Comparison of ENCODE assay signal across 8 cellular contexts in the genomic region with DNA sequence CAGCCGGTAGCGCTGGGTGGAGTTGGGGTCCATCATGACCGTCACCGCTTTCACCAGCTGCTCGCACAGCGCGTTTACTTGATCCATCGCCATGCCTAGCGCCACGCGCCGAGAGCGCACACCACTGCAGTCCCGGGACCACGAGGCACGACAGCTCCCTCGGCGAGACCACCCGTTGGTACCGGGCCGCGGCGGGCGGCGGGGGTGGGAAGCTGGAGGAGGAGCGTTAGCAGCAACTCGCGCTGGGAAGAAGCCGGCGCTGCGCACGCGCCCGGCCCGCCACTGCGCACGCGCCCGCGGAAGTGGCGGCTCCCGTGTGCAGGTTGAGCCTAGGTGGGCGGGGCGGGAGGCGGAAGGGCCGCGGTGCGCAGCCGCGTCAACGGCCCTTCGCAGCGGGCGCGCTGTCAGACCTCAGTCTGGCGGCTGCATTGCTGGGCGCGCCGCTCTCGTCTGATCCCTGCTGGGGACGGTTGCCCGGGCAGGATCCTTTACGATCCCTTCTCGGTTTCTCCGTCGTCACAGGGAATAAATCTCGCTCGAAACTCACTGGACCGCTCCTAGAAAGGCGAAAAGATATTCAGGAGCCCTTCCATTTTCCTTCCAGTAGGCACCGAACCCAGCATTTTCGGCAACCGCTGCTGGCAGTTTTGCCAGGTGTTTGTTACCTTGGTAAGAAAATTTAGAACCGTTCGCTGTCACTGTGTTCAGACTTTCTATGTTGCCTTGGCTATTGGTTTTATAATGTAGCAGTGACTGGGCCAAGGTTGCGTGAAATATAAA. TPM values are rescaled to one million over a fixed set of nuclear protein-coding genes. Genes with fewer than 3 reads are reported as not detected.
A peak's percentile ranks its signal among the peaks of the same experiment; 100 is the strongest.
DNase-seq lines count a peak whose midpoint lies in the region; ATAC-seq and TF ChIP-seq lines count a peak whose summit lies in the region.

TSS of gene POLH (plus strand) at position 414 of the 780 bp plus-strand sequence. CDS start 6,135 bp downstream, outside the sequence.
TSS of gene XPO5 (minus strand) at position 267 of the 780 bp plus-strand sequence. CDS start at position 93, 174 bp downstream.

- H3K4me1 ChIP-seq in left ventricle myocardium inferior, result peaks cover 52% of the 10 kb centered on the region
- H3K4me1 ChIP-seq in upper lobe of right lung, result peaks cover 25% of the 10 kb centered on the region

- peak; percentile 99 for TF ChIP-seq POLR2A in GM15510 (IDR thresholded peaks at IDR 0.05; ENCODE audit: borderline replicate concordance, extremely low read depth, insufficient read length)

- H3K9me3 ChIP-seq in left ventricle myocardium inferior (replicated peaks), result no peaks in the 10 kb centered on the region
- H3K9me3 ChIP-seq in upper lobe of right lung, result no peaks in the 10 kb centered on the region

- H3K36me3 ChIP-seq in left ventricle myocardium inferior, result peaks cover 23% of the 10 kb centered on the region
- peaks cover 22% of the 10 kb centered on the region for H3K36me3 ChIP-seq in upper lobe of right lung

- H3K27me3 ChIP-seq in left ventricle myocardium inferior (ENCODE audit: low read depth) (no peaks in the 10 kb centered on the region), upper lobe of right lung (no peaks in the 10 kb centered on the region)

- no peaks in the 10 kb centered on the region for H3K27me3 Mint-ChIP-seq in T-helper 1 cell treated with Interleukin-12 subunit alpha and Interleukin-12 subunit beta and Interleukin-4 antibody, amounts not matched to agents 30 μg/mL and 1 μg/mL, for 36 hours (ENCODE audit: low read depth)
- no peaks in the 10 kb centered on the region for H3K27me3 Mint-ChIP-seq in progenitor cell of endocrine pancreas

- H3K27ac Mint-ChIP-seq in T-helper 1 cell treated with Interleukin-12 subunit alpha and Interleukin-12 subunit beta and Interleukin-4 antibody, amounts not matched to agents 30 μg/mL and 1 μg/mL, for 36 hours, result peak within 1 kb of the TSS; percentile 92
- H3K27ac Mint-ChIP-seq in progenitor cell of endocrine pancreas, result peak within 1 kb of the TSS; percentile 96

- H3K27ac ChIP-seq in left ventricle myocardium inferior (replicated peaks), result peak within 1 kb of the TSS; percentile 88
- peak within 1 kb of the TSS; percentile 71 for H3K27ac ChIP-seq in upper lobe of right lung

- peak within 1 kb of the TSS; percentile 97 for H3K4me3 Mint-ChIP-seq in T-helper 1 cell treated with Interleukin-12 subunit alpha and Interleukin-12 subunit beta and Interleukin-4 antibody, amounts not matched to agents 30 μg/mL and 1 μg/mL, for 36 hours
- H3K4me3 Mint-ChIP-seq in progenitor cell of endocrine pancreas (ENCODE audit: low read depth), result peak within 1 kb of the TSS; percentile 96

- no peaks in the 10 kb centered on the region for H3K9me3 Mint-ChIP-seq in T-helper 1 cell treated with Interleukin-12 subunit alpha and Interleukin-12 subunit beta and Interleukin-4 antibody, amounts not matched to agents 30 μg/mL and 1 μg/mL, for 36 hours
- H3K9me3 Mint-ChIP-seq in progenitor cell of endocrine pancreas (ENCODE audit: low read depth), result no peaks in the 10 kb centered on the region

- peak within 1 kb of the TSS; percentile 99 for H3K4me3 ChIP-seq in left ventricle myocardium inferior
- H3K4me3 ChIP-seq in upper lobe of right lung, result peak within 1 kb of the TSS; percentile 96

- peaks cover 40% of the 10 kb centered on the region for H3K4me1 Mint-ChIP-seq in T-helper 1 cell treated with Interleukin-12 subunit alpha and Interleukin-12 subunit beta and Interleukin-4 antibody, amounts not matched to agents 30 μg/mL and 1 μg/mL, for 36 hours (ENCODE audit: low read depth)
- peaks cover 11% of the 10 kb centered on the region for H3K4me1 Mint-ChIP-seq in progenitor cell of endocrine pancreas (ENCODE audit: low read depth)

- ATAC-seq in HG02885 (IDR thresholded peaks at IDR 0.05; ENCODE audit: poor library complexity, unreplicated experiment) (peak; percentile 84), upper lobe of right lung (peak; percentile 99)

- peak; percentile 74 for DNase-seq in NCI-H1694 treated with DMSO at 0.1 percent for 48 hours (lab: John Stamatoyannopoulos, UW)
- DNase-seq in amygdala (lab: John Stamatoyannopoulos, UW), result peak; percentile 6 to 90 (median 78)
- peak; percentile 93 for DNase-seq in left ventricle myocardium inferior
- DNase-seq in progenitor cell of endocrine pancreas (ENCODE audit: low spot score, unreplicated experiment), result peak; percentile 85
- DNase-seq in upper lobe of right lung, result peak; percentile 97

- peaks cover 29% of the 10 kb centered on the region for H3K36me3 Mint-ChIP-seq in T-helper 1 cell treated with Interleukin-12 subunit alpha and Interleukin-12 subunit beta and Interleukin-4 antibody, amounts not matched to agents 30 μg/mL and 1 μg/mL, for 36 hours (ENCODE audit: low read depth)
- peaks cover 5% of the 10 kb centered on the region for H3K36me3 Mint-ChIP-seq in progenitor cell of endocrine pancreas (ENCODE audit: insufficient read depth)

- intact Hi-C loops in left ventricle myocardium inferior (cut with micrococcal nuclease) (no loop called here), upper lobe of right lung (cut with DNase I) (no loop called here)

- peak; percentile 36 for TF ChIP-seq CTCF in left ventricle myocardium inferior (IDR thresholded peaks at IDR 0.05; ENCODE audit: borderline replicate concordance)
- no peak for TF ChIP-seq CTCF in progenitor cell of endocrine pancreas (IDR thresholded peaks at IDR 0.05; ENCODE audit: unreplicated experiment)
- TF ChIP-seq CTCF in upper lobe of right lung (IDR thresholded peaks at IDR 0.05), result no peak

RNA-seq across cellular contexts. Expression of gene POLH, which starts in this region (rescaled TPM):
- total RNA-seq in left ventricle myocardium inferior (7.9 TPM), progenitor cell of endocrine pancreas (14.5 and 19.6 TPM in 2 replicates), upper lobe of right lung (21.4 TPM)

RNA-seq across cellular contexts. Expression of gene XPO5, which starts in this region (rescaled TPM):
- total RNA-seq in left ventricle myocardium inferior (20.3 TPM), progenitor cell of endocrine pancreas (64.0 and 70.7 TPM in 2 replicates), upper lobe of right lung (36.9 TPM)

Comparison
In these comparisons a context has a peak if more than half of its experiments do, and no peak if none do; other contexts are left out.
1. Peak in every context shown above with its lines: DNase-seq, ATAC-seq, H3K4me3 ChIP-seq and H3K27ac ChIP-seq.